Comparison of ENCODE assay signal across 11 cellular contexts in genomic region chr6:43972179-43972914, GRCh38.
DNase-seq lines count a peak whose midpoint lies in the region; ATAC-seq, FAIRE-seq and TF ChIP-seq lines count a peak whose summit lies in the region.
"Had no signal": no experiment of that assay in that cellular context is flagged by ENCODE, and none has a peak within 500 bp of the region (broad histone marks: within the 10 kb centered on the region; RNA-seq: fewer than 3 reads in every experiment).

No MANE protein-coding gene starts in this region.

- no peak for TF ChIP-seq EP300 in stomach (IDR thresholded peaks at IDR 0.05)

- peaks cover 7% of the 10 kb centered on the region; the same call in 1 of the 2 replicates for H3K36me3 Mint-ChIP-seq in HFFc6 (ENCODE audit: low read depth)
- no peaks in the 10 kb centered on the region for H3K36me3 Mint-ChIP-seq in MCF 10A (ENCODE audit: insufficient read depth, unreplicated experiment)
- H3K36me3 Mint-ChIP-seq in activated CD8-positive, alpha-beta T cell treated with anti-CD3 and anti-CD28 coated beads for 36 hours (ENCODE audit: low read depth): no peaks in the 10 kb centered on the region

- POLR2A ChIA-PET in MCF 10A (lab: Yijun Ruan, JAX): interaction anchor here (0.6 to 2.4 kb wide), 7 partner anchors 12 to 202 kb away, joined by 3 to 10 read pairs (median 6); partner anchors contain the start of gene VEGFA
- POLR2A ChIA-PET in activated CD8-positive, alpha-beta T cell treated with anti-CD3 and anti-CD28 coated beads for 36 hours (lab: Charles Lee): interaction anchor here (0.9 kb wide), 1 partner anchor 17 kb away, joined by 3 read pairs; no protein-coding TSS in a partner anchor

- peak; percentile 23 to 83 for ATAC-seq in left cardiac atrium
- ATAC-seq in activated CD8-positive, alpha-beta T cell treated with anti-CD3 and anti-CD28 coated beads for 36 hours: no peak
- ATAC-seq in GM19023 (IDR thresholded peaks at IDR 0.05; ENCODE audit: unreplicated experiment): no peak

- intact Hi-C loops in MCF 10A (cut with micrococcal nuclease): loop anchor here (2.0 kb wide), 1 partner anchor 102 kb away; no protein-coding TSS in a partner anchor
- intact Hi-C loops in left cardiac atrium (cut with DNase I): no loop called here
- intact Hi-C loops in stomach (cut with DNase I; ENCODE audit: low total_unique reads): no loop called here
- intact Hi-C loops in activated CD8-positive, alpha-beta T cell treated with anti-CD3 and anti-CD28 coated beads for 36 hours (cut with micrococcal nuclease): no loop called here

- H3K27me3 ChIP-seq in stomach: no peaks in the 10 kb centered on the region

- H3K9me3 ChIP-seq in stomach: no peaks in the 10 kb centered on the region
- H3K9me3 ChIP-seq: prostate gland had no signal

- WGBS in stomach, 5 donors: 41 to 69% (median 59%) methylated on average over 6 of the region's 6 CpGs

- H3K4me3 Mint-ChIP-seq in HFFc6 (peak overlapping the region; percentile 56), MCF 10A (ENCODE audit: unreplicated experiment) (peak overlapping the region; percentile 52)
- no peak overlapping the region for H3K4me3 Mint-ChIP-seq in activated CD8-positive, alpha-beta T cell treated with anti-CD3 and anti-CD28 coated beads for 36 hours
- H3K4me3 Mint-ChIP-seq: activated B cell treated with CpG ODN at 0.5 μM for 24 hours had no signal

- CTCF ChIA-PET in MCF 10A (lab: Yijun Ruan, JAX): interaction anchor here (0.6 to 1.6 kb wide), 8 partner anchors 15 to 466 kb away, joined by 3 to 12 read pairs (median 4); partner anchors contain the start of gene VEGFA
- CTCF ChIA-PET in activated CD8-positive, alpha-beta T cell treated with anti-CD3 and anti-CD28 coated beads for 36 hours (lab: Charles Lee): no interaction called here

- TF ChIP-seq POLR2A in stomach (IDR thresholded peaks at IDR 0.05): no peak

- peaks cover 52% of the 10 kb centered on the region for H3K4me1 Mint-ChIP-seq in HFFc6 (ENCODE audit: low read depth)
- peaks cover 36% of the 10 kb centered on the region for H3K4me1 Mint-ChIP-seq in MCF 10A (ENCODE audit: insufficient read depth, unreplicated experiment)
- peaks cover 1% of the 10 kb centered on the region for H3K4me1 Mint-ChIP-seq in activated CD8-positive, alpha-beta T cell treated with anti-CD3 and anti-CD28 coated beads for 36 hours (ENCODE audit: low read depth)
- H3K4me1 Mint-ChIP-seq: activated B cell treated with CpG ODN at 0.5 μM for 24 hours had no signal

- no peaks in the 10 kb centered on the region for H3K36me3 ChIP-seq in stomach
- H3K36me3 ChIP-seq: prostate gland had no signal

- H3K9me3 Mint-ChIP-seq in HFFc6 (no peaks in the 10 kb centered on the region), MCF 10A (ENCODE audit: unreplicated experiment) (no peaks in the 10 kb centered on the region)
- no peaks in the 10 kb centered on the region for H3K9me3 Mint-ChIP-seq in activated CD8-positive, alpha-beta T cell treated with anti-CD3 and anti-CD28 coated beads for 36 hours

- H3K4me3 ChIP-seq in stomach: no peak overlapping the region
- H3K4me3 ChIP-seq: prostate gland had no signal

- peak overlapping the region; percentile 86 for H3K27ac Mint-ChIP-seq in HFFc6
- H3K27ac Mint-ChIP-seq in MCF 10A (ENCODE audit: low read depth, unreplicated experiment): peak overlapping the region; percentile 80
- no peak overlapping the region for H3K27ac Mint-ChIP-seq in activated CD8-positive, alpha-beta T cell treated with anti-CD3 and anti-CD28 coated beads for 36 hours
- H3K27ac Mint-ChIP-seq: activated B cell treated with CpG ODN at 0.5 μM for 24 hours had no signal

- peak overlapping the region in 4 of 5 donors; percentile 24 to 78 (median 60) for H3K27ac ChIP-seq in stomach
- H3K27ac ChIP-seq: prostate gland had no signal

- TF ChIP-seq CTCF in HFFc6 (IDR thresholded peaks at IDR 0.05): no peak
- TF ChIP-seq CTCF in MCF 10A (IDR thresholded peaks at IDR 0.05; ENCODE audit: unreplicated experiment): no peak
- no peak for TF ChIP-seq CTCF in stomach (IDR thresholded peaks at IDR 0.05)
- no peak for TF ChIP-seq CTCF in activated CD8-positive, alpha-beta T cell treated with anti-CD3 and anti-CD28 coated beads for 36 hours (IDR thresholded peaks at IDR 0.05)

- no TSS peak for BruUV-seq in MCF 10A (replicated peaks; lab: Mats Ljungman, UMichigan)

- H3K27me3 Mint-ChIP-seq in HFFc6 (ENCODE audit: insufficient read depth): peaks cover 2% of the 10 kb centered on the region
- H3K27me3 Mint-ChIP-seq in MCF 10A (ENCODE audit: insufficient read depth, unreplicated experiment): no peaks in the 10 kb centered on the region
- H3K27me3 Mint-ChIP-seq in activated CD8-positive, alpha-beta T cell treated with anti-CD3 and anti-CD28 coated beads for 36 hours: no peaks in the 10 kb centered on the region

- peaks cover 22 to 37% (median 31%) of the 10 kb centered on the region in 4 donors for H3K4me1 ChIP-seq in stomach
- H3K4me1 ChIP-seq: prostate gland had no signal

- no peak for DNase-seq in HFFc6
- peak; percentile 81 for DNase-seq in MCF 10A (ENCODE audit: unreplicated experiment)
- no peak for DNase-seq in left cardiac atrium
- peak; percentile 23 for DNase-seq in stomach
- no peak for DNase-seq in activated CD8-positive, alpha-beta T cell treated with anti-CD3 and anti-CD28 coated beads for 36 hours
- DNase-seq in GM19239 (ENCODE audit: insufficient read length, low spot score): no peak
- no peak for DNase-seq in T-helper 2 cell
- DNase-seq: activated B cell treated with CpG ODN at 0.5 μM for 24 hours, NCI-H748 treated with DMSO at 0.1 percent for 48 hours had no signal

- FAIRE-seq in GM19239 (lab: Jason Lieb, UNC): no peak

Comparison
In these comparisons a context has a peak if more than half of its experiments do, and no peak if none do; other contexts are left out.
1. DNase-seq: peak in MCF 10A (single experiment) and stomach (single experiment); none in HFFc6 (single experiment), left cardiac atrium (single experiment), activated CD8-positive, alpha-beta T cell treated with anti-CD3 and anti-CD28 coated beads for 36 hours (single experiment), GM19239 (single experiment) and T-helper 2 cell (0 of 5).
2. ATAC-seq: peak in left cardiac atrium (2 of 2); none in activated CD8-positive, alpha-beta T cell treated with anti-CD3 and anti-CD28 coated beads for 36 hours (single experiment) and GM19023 (single experiment).